1 cellular context compared by ENCODE assay signal in genomic region chrX:38220936-38221386, GRCh38.
TF ChIP-seq lines count a peak whose summit lies in the region.

No MANE protein-coding gene starts in this region.

TF ChIP-seq in HepG2, 621 proteins besides CTCF, POLR2A, EP300 and RAD21 (continued from another document):
- TF ChIP-seq, protein P1, sequence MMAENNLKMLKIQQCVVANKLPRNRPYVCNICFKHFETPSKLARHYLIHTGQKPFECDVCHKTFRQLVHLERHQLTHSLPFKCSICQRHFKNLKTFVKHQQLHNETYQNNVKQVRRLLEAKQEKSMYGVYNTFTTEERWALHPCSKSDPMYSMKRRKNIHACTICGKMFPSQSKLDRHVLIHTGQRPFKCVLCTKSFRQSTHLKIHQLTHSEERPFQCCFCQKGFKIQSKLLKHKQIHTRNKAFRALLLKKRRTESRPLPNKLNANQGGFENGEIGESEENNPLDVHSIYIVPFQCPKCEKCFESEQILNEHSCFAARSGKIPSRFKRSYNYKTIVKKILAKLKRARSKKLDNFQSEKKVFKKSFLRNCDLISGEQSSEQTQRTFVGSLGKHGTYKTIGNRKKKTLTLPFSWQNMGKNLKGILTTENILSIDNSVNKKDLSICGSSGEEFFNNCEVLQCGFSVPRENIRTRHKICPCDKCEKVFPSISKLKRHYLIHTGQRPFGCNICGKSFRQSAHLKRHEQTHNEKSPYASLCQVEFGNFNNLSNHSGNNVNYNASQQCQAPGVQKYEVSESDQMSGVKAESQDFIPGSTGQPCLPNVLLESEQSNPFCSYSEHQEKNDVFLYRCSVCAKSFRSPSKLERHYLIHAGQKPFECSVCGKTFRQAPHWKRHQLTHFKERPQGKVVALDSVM (CRISPR knock-in tag; IDR thresholded peaks at IDR 0.05): no peak
- TF ChIP-seq SYNCRIP (IDR thresholded peaks at IDR 0.05; ENCODE audit: insufficient read depth, low read depth, low read length) (no peak), TRAFD1 (CRISPR knock-in tag; IDR thresholded peaks at IDR 0.05; ENCODE audit: borderline replicate concordance) (no peak), ZNF615 (CRISPR knock-in tag; IDR thresholded peaks at IDR 0.05; ENCODE audit: borderline replicate concordance) (no peak), ARID5B (CRISPR knock-in tag; IDR thresholded peaks at IDR 0.05) (no peak)
